39 cellular contexts compared by ENCODE assay signal in the genomic region with DNA sequence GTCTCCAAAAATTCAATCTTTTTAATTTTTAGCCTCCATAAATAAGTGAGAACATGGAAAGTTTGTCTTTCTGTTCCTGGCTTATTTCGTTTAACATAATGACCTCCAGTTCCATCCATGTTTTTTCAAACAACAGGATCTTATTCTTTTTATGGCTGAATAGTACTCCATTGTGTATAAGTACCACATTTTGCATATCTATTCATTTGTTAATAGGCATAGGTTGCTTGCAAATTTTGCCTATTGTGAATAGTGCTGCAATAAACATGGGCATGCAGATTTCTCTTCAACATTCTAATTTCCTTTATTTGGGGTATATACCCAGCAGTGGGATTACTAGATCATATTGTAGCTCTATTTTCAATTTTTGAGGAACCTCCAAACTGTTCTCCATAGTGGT. TPM values are rescaled to one million over a fixed set of nuclear protein-coding genes. Genes with fewer than 3 reads are reported as not detected.
"Had no signal": no experiment of that assay in that cellular context is flagged by ENCODE, and none has a peak within 500 bp of the region (broad histone marks: within the 10 kb centered on the region; RNA-seq: fewer than 3 reads in every experiment).

No MANE protein-coding gene starts in this region.

- H3K4me3 ChIP-seq: MG63 had no signal

- H3K9me3 ChIP-seq: MG63 had no signal

- DNase-seq: Karpas-422, Kasumi-1, MG63, MM.1S, MV-4-11, NCI-H1048, NCI-H1092, NCI-H1092 treated with DMSO at 0.1 percent for 48 hours, NCI-H1105, NCI-H1105 treated with DMSO at 0.1 percent for 48 hours, NCI-H1417, NCI-H1417 treated with DMSO at 0.1 percent for 48 hours, NCI-H1436, NCI-H1436 treated with DMSO at 0.1 percent for 48 hours, NCI-H146, NCI-H1694, NCI-H1694 treated with DMSO at 0.1 percent for 48 hours, NCI-H187, NCI-H187 treated with DMSO at 0.1 percent for 48 hours, NCI-H1930, NCI-H2029, NCI-H2029 treated with DMSO at 0.1 percent for 48 hours, NCI-H2081, NCI-H2081 treated with DMSO at 0.1 percent for 48 hours, NCI-H2107, NCI-H2171, NCI-H2171 treated with DMSO at 0.1 percent for 48 hours, NCI-H2227 treated with DMSO at 0.1 percent for 48 hours, NCI-H226, NCI-H345, NCI-H446, NCI-H446 treated with DMSO at 0.1 percent for 48 hours, NCI-H510A, NCI-H510A treated with DMSO at 0.1 percent for 48 hours, NCI-H524 had no signal

- H3K36me3 ChIP-seq: MG63 had no signal

RNA-seq across cellular contexts. Expression of a gene that starts 16.1 kb away (rescaled TPM):
- total RNA-seq: LHCN-M2, M059J, MCF 10A, NCI-H460 had no signal

RNA-seq across cellular contexts. Expression of a gene that starts 24.3 kb away (rescaled TPM):
- total RNA-seq: LHCN-M2, M059J, MCF 10A, NCI-H460 had no signal
